In the genomic region with DNA sequence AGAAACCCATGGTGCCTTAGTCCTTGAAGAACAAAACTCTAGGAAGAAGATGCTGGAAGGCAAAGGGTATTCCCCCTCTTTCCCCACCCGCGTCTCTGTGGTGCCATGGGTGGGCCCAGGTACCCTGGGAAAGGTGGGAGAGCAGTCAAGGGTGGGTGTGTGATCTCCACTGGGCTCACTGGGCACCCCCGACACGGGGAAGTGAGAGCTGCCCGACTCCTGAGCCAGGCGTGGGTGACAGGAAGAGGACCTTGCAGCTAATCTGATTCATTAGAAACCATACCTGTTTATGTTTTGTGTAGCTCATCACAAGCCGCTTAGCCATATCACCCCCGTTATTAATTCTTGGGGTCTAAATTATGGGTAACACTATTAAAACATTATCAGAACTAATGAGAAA, we compare ENCODE assay signal across 26 cellular contexts.
DNase-seq lines count a peak whose midpoint lies in the region; ATAC-seq and TF ChIP-seq lines count a peak whose summit lies in the region.
"Had no signal": no experiment of that assay in that cellular context is flagged by ENCODE, and none has a peak within 500 bp of the region (broad histone marks: within the 10 kb centered on the region; RNA-seq: fewer than 3 reads in every experiment).

No MANE protein-coding gene starts in this region.

- H3K27me3 ChIP-seq in SK-N-SH (ENCODE audit: insufficient read depth) = peaks cover 86% of the 10 kb centered on the region
- peaks cover 59% of the 10 kb centered on the region for H3K27me3 ChIP-seq in GM23338 (ENCODE audit: insufficient read depth)
- H3K27me3 ChIP-seq: MG63 had no signal

- H3K36me3 ChIP-seq in SK-N-SH (replicated peaks in 1 of 2; ENCODE audit: control insufficient read depth in 1 of 2, insufficient read depth in 2 of 2, low read length in 1 of 2) = no peaks in the 10 kb centered on the region
- H3K36me3 ChIP-seq in GM23338 (ENCODE audit: insufficient read depth) = no peaks in the 10 kb centered on the region
- H3K36me3 ChIP-seq: MG63, tibial artery had no signal

- H3K9me3 ChIP-seq in SK-N-SH = no peaks in the 10 kb centered on the region
- H3K9me3 ChIP-seq: Caco-2, esophagus muscularis mucosa, MG63, mucosa of descending colon, tibial artery had no signal

- no peak overlapping the region for H3K9ac ChIP-seq in SK-N-SH

- CTCF ChIA-PET in SK-N-SH (lab: Yijun Ruan, JAX) = interaction anchor here (2.8 kb wide), 1 partner anchor 22 kb away, joined by 11 read pairs; no protein-coding TSS in a partner anchor

- H3K4me2 ChIP-seq in SK-N-SH (no peak overlapping the region), GM23338 (peak overlapping the region; percentile 99)

- WGBS in SK-N-SH (ENCODE audit: low lambda C conversion rate) = 59% methylated on average over 6 of the region's 8 CpGs

- H3K4me1 ChIP-seq in SK-N-SH (ENCODE audit: control insufficient read depth in 1 of 2, insufficient read depth in 2 of 2, low read depth in 1 of 2, low read length in 1 of 2) = no peaks in the 10 kb centered on the region; a peak in 1 of 4 replicates
- H3K4me1 ChIP-seq in GM23338 (ENCODE audit: insufficient read depth) = peaks cover 61% of the 10 kb centered on the region
- H3K4me1 ChIP-seq: Caco-2 had no signal

- H3F3A ChIP-seq in SK-N-SH (replicated peaks; ENCODE audit: insufficient read depth) = no peaks in the 10 kb centered on the region
- H3F3A ChIP-seq in GM23338 (replicated peaks; ENCODE audit: low read depth) = peaks cover 34% of the 10 kb centered on the region

- H3K9me2 ChIP-seq in SK-N-SH (no peaks in the 10 kb centered on the region), GM23338 (ENCODE audit: insufficient read depth) (no peaks in the 10 kb centered on the region)

- H4K20me1 ChIP-seq in SK-N-SH (ENCODE audit: insufficient read depth) (no peaks in the 10 kb centered on the region), GM23338 (replicated peaks; ENCODE audit: insufficient read depth) (no peaks in the 10 kb centered on the region)

- H3K4me3 Mint-ChIP-seq in GM23338 (peak overlapping the region; percentile 18; the same call in 1 of the 3 replicates), neural crest cell (peak overlapping the region; percentile 36)
- peak overlapping the region; percentile 71 for H3K4me3 Mint-ChIP-seq in central memory CD8-positive, alpha-beta T cell

- no peak for TF ChIP-seq EP300 in SK-N-SH (IDR thresholded peaks at IDR 0.05; ENCODE audit: borderline replicate concordance in 1 of 2, low read depth in 1 of 2, low read length in 1 of 2)

- H3K4me1 Mint-ChIP-seq in GM23338 = peaks cover 56% of the 10 kb centered on the region
- H3K4me1 Mint-ChIP-seq in central memory CD8-positive, alpha-beta T cell = peaks cover 24% of the 10 kb centered on the region
- peaks cover 33% of the 10 kb centered on the region for H3K4me1 Mint-ChIP-seq in neural crest cell

- POLR2A ChIA-PET in SK-N-SH (lab: Yijun Ruan, JAX) = no interaction called here

- H3K4me3 ChIP-seq in SK-N-SH (ENCODE audit: low read depth in 2 of 2, low read length in 1 of 2) (no peak overlapping the region), GM23338 (peak overlapping the region; percentile 74; the same call in 1 of the 2 replicates)
- H3K4me3 ChIP-seq: MG63, mucosa of descending colon had no signal

- TF ChIP-seq CTCF in SK-N-SH (IDR thresholded peaks at IDR 0.05) (no peak), GM23338 (conservative IDR thresholded peaks at IDR 0.05; ENCODE audit: low read depth in 2 of 2) (no peak), neural crest cell (conservative IDR thresholded peaks at IDR 0.05) (no peak), omental fat pad (IDR thresholded peaks at IDR 0.05) (no peak)

- no peak for ATAC-seq in SK-N-SH treated with all-trans-retinoic acid at 6 μM for 48 hours
- ATAC-seq in GM23338 = no peak
- ATAC-seq in central memory CD8-positive, alpha-beta T cell (replicated peaks; ENCODE audit: extremely low read depth, poor library complexity, severe bottlenecking) = no peak
- no peak for ATAC-seq in HG02759 (IDR thresholded peaks at IDR 0.05; ENCODE audit: unreplicated experiment)
- ATAC-seq in omental fat pad (ENCODE audit: low FRiP score) = no peak
- ATAC-seq: stimulated activated naive CD8-positive, alpha-beta T cell treated with anti-CD3 and anti-CD28 coated beads, Interleukin-15, Interleukin-2, amounts not matched to agents 100 U/mL and 50 U/mL, for 24 hours had no signal

- TF ChIP-seq RAD21 in SK-N-SH (IDR thresholded peaks at IDR 0.05; ENCODE audit: low read length) = no peak

- H3K79me2 ChIP-seq in SK-N-SH (ENCODE audit: insufficient read depth) (no peaks in the 10 kb centered on the region), GM23338 (replicated peaks; ENCODE audit: insufficient read depth) (no peaks in the 10 kb centered on the region)

- no peak overlapping the region for H2AFZ ChIP-seq in SK-N-SH (ENCODE audit: low read depth)
- H2AFZ ChIP-seq in GM23338 = no peak overlapping the region

- DNase-seq in SK-N-SH (peak; percentile 22), GM23338 (ENCODE audit: low spot score) (no peak), neural crest cell (ENCODE audit: low read depth, low spot score) (no peak), omental fat pad (ENCODE audit: low spot score) (no peak), SIG-M5 (lab: John Stamatoyannopoulos, UW) (no peak)
- no peak for DNase-seq in central memory CD8-positive, alpha-beta T cell (ENCODE audit: low spot score in 2 of 2)
- DNase-seq: activated CD4-positive, alpha-beta T cell treated with anti-CD3 and anti-CD28 coated beads, Interleukin-2, amount 50 U/mL, for 48 hours; activated naive CD4-positive, alpha-beta T cell; Caco-2; DND-41; effector memory CD4-positive, alpha-beta T cell; hippocampal formation; islet precursor cell; MG63; NCI-H1436 treated with DMSO at 0.1 percent for 48 hours; NCI-H510A; occipital lobe; stimulated activated CD4-positive, alpha-beta T cell treated with anti-CD3 and anti-CD28 coated beads, Interleukin-4, amount 100 ng/mL, for 24 hours; stimulated activated naive CD8-positive, alpha-beta T cell treated with anti-CD3 and anti-CD28 coated beads, Interleukin-15, Interleukin-2, amounts not matched to agents 100 U/mL and 50 U/mL, for 24 hours; T-helper 9 cell; tibial artery had no signal

- H3K36me3 Mint-ChIP-seq in GM23338 (ENCODE audit: low read depth) (0 out of 3 replicates have a peak, but pooled peaks cover 1% of the 10 kb centered on the region), neural crest cell (ENCODE audit: low read depth) (no peaks in the 10 kb centered on the region)
- no peaks in the 10 kb centered on the region for H3K36me3 Mint-ChIP-seq in central memory CD8-positive, alpha-beta T cell (ENCODE audit: insufficient read depth)

- H3K27ac Mint-ChIP-seq in GM23338 (no peak overlapping the region), neural crest cell (ENCODE audit: unreplicated experiment) (no peak overlapping the region)
- no peak overlapping the region for H3K27ac Mint-ChIP-seq in central memory CD8-positive, alpha-beta T cell (ENCODE audit: low read depth)

- H3K27ac ChIP-seq in SK-N-SH (ENCODE audit: low read depth in 2 of 2, low read length in 1 of 2) = no peak overlapping the region
- H3K27ac ChIP-seq in GM23338 (ENCODE audit: low read depth) = no peak overlapping the region
- H3K27ac ChIP-seq: 22Rv1, esophagus muscularis mucosa, tibial artery had no signal

- H3K27me3 Mint-ChIP-seq in GM23338 (ENCODE audit: insufficient read depth, low read depth, poor library complexity) (peaks cover 32% of the 10 kb centered on the region), neural crest cell (ENCODE audit: low read depth) (peaks cover 91% of the 10 kb centered on the region)
- peaks cover 47% of the 10 kb centered on the region for H3K27me3 Mint-ChIP-seq in central memory CD8-positive, alpha-beta T cell

- no peaks in the 10 kb centered on the region for H3K9me3 Mint-ChIP-seq in GM23338
- H3K9me3 Mint-ChIP-seq in central memory CD8-positive, alpha-beta T cell = no peaks in the 10 kb centered on the region
- H3K9me3 Mint-ChIP-seq in neural crest cell = no peaks in the 10 kb centered on the region

TF ChIP-seq in SK-N-SH, 30 proteins besides CTCF, POLR2A, EP300 and RAD21:
- TF ChIP-seq FOXM1 (IDR thresholded peaks at IDR 0.05; ENCODE audit: low read depth) (no peak), EZH2phosphoT487 (IDR thresholded peaks at IDR 0.05; ENCODE audit: borderline replicate concordance, low read depth) (no peak)

TF ChIP-seq in SK-N-SH treated with all-trans-retinoic acid at 6 μM for 48 hours, 23 proteins besides CTCF, POLR2A, EP300 and RAD21:
- TF ChIP-seq RARB (CRISPR knock-in tag; IDR thresholded peaks at IDR 0.05) (no peak), PPARA (CRISPR knock-in tag; IDR thresholded peaks at IDR 0.05; ENCODE audit: borderline replicate concordance) (no peak), GLIS3 (CRISPR knock-in tag; IDR thresholded peaks at IDR 0.05) (no peak), OSR1 (CRISPR knock-in tag; IDR thresholded peaks at IDR 0.05) (no peak), ARNTL (CRISPR knock-in tag; IDR thresholded peaks at IDR 0.05; ENCODE audit: borderline replicate concordance, low read depth) (no peak)

TF ChIP-seq in GM23338, 12 proteins besides CTCF, POLR2A, EP300 and RAD21 (continues in another document):
- TF ChIP-seq REST (IDR thresholded peaks at IDR 0.05; ENCODE audit: unreplicated experiment) (no peak), JUNB (IDR thresholded peaks at IDR 0.05; ENCODE audit: unreplicated experiment) (no peak), EZH2 (IDR thresholded peaks at IDR 0.05; ENCODE audit: low read depth, unreplicated experiment) (no peak), ZNF331 (CRISPR knock-in tag; IDR thresholded peaks at IDR 0.05; ENCODE audit: low read depth) (no peak)

Comparison
In these comparisons a context has a peak if more than half of its experiments do, and no peak if none do; other contexts are left out.
1. H3K4me3 Mint-ChIP-seq: peak in every context shown above with its lines; median percentile 71 in central memory CD8-positive, alpha-beta T cell; 36 in neural crest cell; 18 in GM23338.